15 cellular contexts compared by ENCODE assay signal in the genomic region with DNA sequence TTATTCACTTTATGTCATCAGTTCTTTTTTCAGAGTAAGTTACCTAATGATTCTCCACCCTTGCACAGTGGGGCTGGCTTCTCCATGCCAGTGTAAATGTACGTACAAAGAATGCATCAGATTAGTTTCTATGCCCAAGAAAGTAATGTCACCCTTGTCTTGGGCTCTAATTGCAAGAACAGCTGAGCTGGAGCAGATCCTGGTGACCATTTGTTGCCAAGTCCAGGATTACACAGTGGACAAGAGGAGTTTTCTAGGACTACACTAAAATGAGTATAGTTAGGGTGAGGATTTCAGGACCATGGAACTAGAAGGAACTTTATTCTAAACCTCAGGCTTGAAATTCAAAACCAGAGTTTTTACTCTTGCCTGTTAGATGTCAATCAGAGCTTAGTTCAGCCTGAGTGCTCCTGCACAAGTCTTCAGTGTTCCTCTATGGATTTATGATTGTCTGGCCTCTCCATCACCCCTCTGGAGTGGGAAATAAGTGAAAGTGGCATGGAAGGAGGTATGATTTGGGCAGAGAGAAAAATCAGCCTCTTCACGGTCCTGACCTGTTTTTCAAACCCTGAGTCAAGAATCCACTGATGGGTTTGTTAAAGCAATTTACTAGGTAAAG. TPM values are rescaled to one million over a fixed set of nuclear protein-coding genes. Genes with fewer than 3 reads are reported as not detected.
A peak's percentile ranks its signal among the peaks of the same experiment; 100 is the strongest.
DNase-seq lines count a peak whose midpoint lies in the region; ATAC-seq and TF ChIP-seq lines count a peak whose summit lies in the region.
"Had no signal": no experiment of that assay in that cellular context is flagged by ENCODE, and none has a peak within 500 bp of the region (broad histone marks: within the 10 kb centered on the region; RNA-seq: fewer than 3 reads in every experiment).

No MANE protein-coding gene starts in this region.

- ATAC-seq in stimulated activated effector memory CD8-positive, alpha-beta T cell treated with anti-CD3 and anti-CD28 coated beads, Interleukin-12 subunit alpha, Interleukin-12 subunit beta, amount 100 ng/mL, for 72 hours: no peak

- POLR2A ChIA-PET in CD8-positive, alpha-beta memory T cell (lab: Charles Lee): interaction anchor here (0.7 to 2.6 kb wide), 3 partner anchors 8 to 29 kb away, joined by 3 to 17 read pairs (median 3); no protein-coding TSS in a partner anchor

- peaks cover 2% of the 10 kb centered on the region; the same call in 1 of the 2 replicates for H3K27me3 Mint-ChIP-seq in HFFc6 (ENCODE audit: insufficient read depth)
- no peaks in the 10 kb centered on the region for H3K27me3 Mint-ChIP-seq in CD8-positive, alpha-beta memory T cell

- 78 to 85% methylated on average over 2 of the region's 2 CpGs for WGBS in transverse colon (ENCODE audit: low coverage in 1 of 2), 2 donors

- H3K27ac ChIP-seq in OCI-LY1 (ENCODE audit: low read depth, low read length, poor library complexity, severe bottlenecking) (peak overlapping the region; percentile 97), transverse colon (no peak overlapping the region)
- no peak overlapping the region for H3K27ac ChIP-seq in CD8-positive, alpha-beta memory T cell (ENCODE audit: low read depth, low read length)
- H3K27ac ChIP-seq: breast epithelium had no signal

- peaks cover 29% of the 10 kb centered on the region for H3K4me1 Mint-ChIP-seq in stimulated activated effector memory CD8-positive, alpha-beta T cell treated with anti-CD3 and anti-CD28 coated beads, Interleukin-12 subunit alpha, Interleukin-12 subunit beta, amount 100 ng/mL, for 72 hours
- H3K4me1 Mint-ChIP-seq in HFFc6 (ENCODE audit: low read depth): peaks cover 20% of the 10 kb centered on the region
- H3K4me1 Mint-ChIP-seq in CD8-positive, alpha-beta memory T cell: peaks cover 22 to 51% (median 32%) of the 10 kb centered on the region in 3 donors

- no peaks in the 10 kb centered on the region for H4K20me1 ChIP-seq in OCI-LY1 (ENCODE audit: insufficient read depth, low read length)

- H3K9ac ChIP-seq in OCI-LY1 (ENCODE audit: low read length): peak overlapping the region; percentile 1; the same call in 1 of the 2 replicates

- peak; percentile 43 for DNase-seq in NCI-H2171 treated with DMSO at 0.1 percent for 48 hours (lab: John Stamatoyannopoulos, UW)
- no peak for DNase-seq in NCI-H2171 (lab: John Stamatoyannopoulos, UW)
- peak; percentile 57 for DNase-seq in medulla oblongata (ENCODE audit: extremely low spot score)
- DNase-seq in stimulated activated effector memory CD8-positive, alpha-beta T cell treated with anti-CD3 and anti-CD28 coated beads, Interleukin-12 subunit alpha, Interleukin-12 subunit beta, amount 100 ng/mL, for 72 hours (ENCODE audit: low spot score in 2 of 2): no peak
- DNase-seq in HFFc6: no peak
- DNase-seq in CD8-positive, alpha-beta memory T cell: no peak
- DNase-seq in transverse colon: no peak
- DNase-seq: activated CD4-positive, alpha-beta T cell treated with anti-CD3 and anti-CD28 coated beads, Interleukin-2, amount 50 U/mL, for 4 hours; activated effector memory CD4-positive, alpha-beta T cell treated with anti-CD3 and anti-CD28 coated beads, Interleukin-2, amount 50 U/mL, for 16 hours; kidney glomerular epithelial cell; T-helper 1 cell had no signal

- H3K4me1 ChIP-seq in OCI-LY1 (ENCODE audit: insufficient read depth, low read length, severe bottlenecking) (peaks cover 77% of the 10 kb centered on the region), transverse colon (peaks cover 0 to 9% (median 0%) of the 10 kb centered on the region in 4 donors)
- H3K4me1 ChIP-seq in CD8-positive, alpha-beta memory T cell (ENCODE audit: insufficient read depth, low read length): peaks cover 28% of the 10 kb centered on the region

- H3F3A ChIP-seq in OCI-LY1 (ENCODE audit: insufficient read depth, low read length): 0 out of 2 replicates have a peak, but pooled peaks cover 4% of the 10 kb centered on the region

- no peak overlapping the region; the same call in 1 of the 2 replicates for H3K4me2 ChIP-seq in OCI-LY1 (ENCODE audit: low read length)

- H3K79me2 ChIP-seq in OCI-LY1 (ENCODE audit: insufficient read depth, low read length): no peaks in the 10 kb centered on the region

- H3K4me3 ChIP-seq in OCI-LY1 (ENCODE audit: low read depth, low read length, poor library complexity, severe bottlenecking) (no peak overlapping the region), transverse colon (no peak overlapping the region)
- no peak overlapping the region for H3K4me3 ChIP-seq in CD8-positive, alpha-beta memory T cell (ENCODE audit: low read length)
- H3K4me3 ChIP-seq: breast epithelium, Peyer's patch, tibial nerve had no signal

- H3K27me3 ChIP-seq in OCI-LY1 (ENCODE audit: insufficient read depth, low read length) (no peaks in the 10 kb centered on the region), transverse colon (no peaks in the 10 kb centered on the region)
- no peaks in the 10 kb centered on the region for H3K27me3 ChIP-seq in CD8-positive, alpha-beta memory T cell (ENCODE audit: insufficient read depth, low read length, poor library complexity, severe bottlenecking)
- H3K27me3 ChIP-seq: breast epithelium, Peyer's patch, tibial nerve had no signal

- CTCF ChIA-PET in CD8-positive, alpha-beta memory T cell (lab: Charles Lee): interaction anchor here (0.9 kb wide), 1 partner anchor 24 kb away, joined by 4 read pairs; no protein-coding TSS in a partner anchor

- no peaks in the 10 kb centered on the region for H3K9me3 Mint-ChIP-seq in stimulated activated effector memory CD8-positive, alpha-beta T cell treated with anti-CD3 and anti-CD28 coated beads, Interleukin-12 subunit alpha, Interleukin-12 subunit beta, amount 100 ng/mL, for 72 hours
- no peaks in the 10 kb centered on the region for H3K9me3 Mint-ChIP-seq in HFFc6
- no peaks in the 10 kb centered on the region for H3K9me3 Mint-ChIP-seq in CD8-positive, alpha-beta memory T cell

- TF ChIP-seq POLR2A in transverse colon (IDR thresholded peaks at IDR 0.05): no peak

- intact Hi-C loops in transverse colon (cut with DNase I; ENCODE audit: low total_unique reads): no loop called here

- TF ChIP-seq CTCF in OCI-LY1 (IDR thresholded peaks at IDR 0.05; ENCODE audit: low read length) (no peak), HFFc6 (IDR thresholded peaks at IDR 0.05) (no peak), transverse colon (IDR thresholded peaks at IDR 0.05) (no peak)

- in situ Hi-C loops in transverse colon (cut with MboI; ENCODE audit: low pct_ligation_motif_present in 1 of 4, low pct_unique_long_range_greater_than_20kb in 1 of 4, low sequenced_read_pairs in 3 of 4): no loop called here

- H3K36me3 Mint-ChIP-seq in stimulated activated effector memory CD8-positive, alpha-beta T cell treated with anti-CD3 and anti-CD28 coated beads, Interleukin-12 subunit alpha, Interleukin-12 subunit beta, amount 100 ng/mL, for 72 hours: no peaks in the 10 kb centered on the region
- no peaks in the 10 kb centered on the region for H3K36me3 Mint-ChIP-seq in HFFc6 (ENCODE audit: low read depth)
- H3K36me3 Mint-ChIP-seq in CD8-positive, alpha-beta memory T cell: no peaks in the 10 kb centered on the region

- no peaks in the 10 kb centered on the region for H3K36me3 ChIP-seq in OCI-LY1 (ENCODE audit: insufficient read depth, low read length)
- H3K36me3 ChIP-seq in CD8-positive, alpha-beta memory T cell (ENCODE audit: insufficient read depth, low read length): no peaks in the 10 kb centered on the region
- H3K36me3 ChIP-seq in transverse colon: no peaks in the 10 kb centered on the region
- H3K36me3 ChIP-seq: breast epithelium, Peyer's patch, tibial nerve had no signal

- H2AFZ ChIP-seq in OCI-LY1 (ENCODE audit: low read length): no peak overlapping the region

- H3K27ac Mint-ChIP-seq in stimulated activated effector memory CD8-positive, alpha-beta T cell treated with anti-CD3 and anti-CD28 coated beads, Interleukin-12 subunit alpha, Interleukin-12 subunit beta, amount 100 ng/mL, for 72 hours: peak overlapping the region; percentile 37
- no peak overlapping the region for H3K27ac Mint-ChIP-seq in HFFc6
- H3K27ac Mint-ChIP-seq in CD8-positive, alpha-beta memory T cell: peak overlapping the region in 2 of 8 donors; percentile 39 to 42

- H3K9me2 ChIP-seq in OCI-LY1 (ENCODE audit: low read depth, low read length): no peaks in the 10 kb centered on the region

- TF ChIP-seq EP300 in transverse colon (IDR thresholded peaks at IDR 0.05; ENCODE audit: low read depth): no peak

- H3K9me3 ChIP-seq in OCI-LY1 (ENCODE audit: low read length) (no peaks in the 10 kb centered on the region), transverse colon (no peaks in the 10 kb centered on the region)
- H3K9me3 ChIP-seq in CD8-positive, alpha-beta memory T cell (ENCODE audit: low read length): no peaks in the 10 kb centered on the region
- H3K9me3 ChIP-seq: breast epithelium, Peyer's patch, tibial nerve had no signal

- no peak overlapping the region for H3K4me3 Mint-ChIP-seq in stimulated activated effector memory CD8-positive, alpha-beta T cell treated with anti-CD3 and anti-CD28 coated beads, Interleukin-12 subunit alpha, Interleukin-12 subunit beta, amount 100 ng/mL, for 72 hours
- no peak overlapping the region for H3K4me3 Mint-ChIP-seq in HFFc6
- H3K4me3 Mint-ChIP-seq in CD8-positive, alpha-beta memory T cell: no peak overlapping the region

RNA-seq across cellular contexts. Expression of a gene that starts 29.8 kb away (rescaled TPM):
- total RNA-seq in HFFc6 (2021; fragmentation: NEBNext Ultra II Directional; extraction: Animal tissue kit (Norgen Biotek cat#: 25700)): 100 to 1,000 TPM; 293 to 369 (median 361) TPM
- 100 to 1,000 TPM; 428 to 434 TPM for total RNA-seq in CD8-positive, alpha-beta memory T cell
- polyA plus RNA-seq in CD8-positive, alpha-beta memory T cell: 161 TPM
- total RNA-seq in transverse colon: 100 to 1,000 TPM; 103 to 189 (median 149) TPM

Comparison
In these comparisons a context has a peak if more than half of its experiments do, and no peak if none do; other contexts are left out.
1. DNase-seq: peak in NCI-H2171 treated with DMSO at 0.1 percent for 48 hours (single experiment) and medulla oblongata (single experiment); none in NCI-H2171 (single experiment), stimulated activated effector memory CD8-positive, alpha-beta T cell treated with anti-CD3 and anti-CD28 coated beads, Interleukin-12 subunit alpha, Interleukin-12 subunit beta, amount 100 ng/mL, for 72 hours (0 of 2), HFFc6 (single experiment), CD8-positive, alpha-beta memory T cell (0 of 5) and transverse colon (single experiment).